ENCODE assay signal across 8 cellular contexts in the genomic region with DNA sequence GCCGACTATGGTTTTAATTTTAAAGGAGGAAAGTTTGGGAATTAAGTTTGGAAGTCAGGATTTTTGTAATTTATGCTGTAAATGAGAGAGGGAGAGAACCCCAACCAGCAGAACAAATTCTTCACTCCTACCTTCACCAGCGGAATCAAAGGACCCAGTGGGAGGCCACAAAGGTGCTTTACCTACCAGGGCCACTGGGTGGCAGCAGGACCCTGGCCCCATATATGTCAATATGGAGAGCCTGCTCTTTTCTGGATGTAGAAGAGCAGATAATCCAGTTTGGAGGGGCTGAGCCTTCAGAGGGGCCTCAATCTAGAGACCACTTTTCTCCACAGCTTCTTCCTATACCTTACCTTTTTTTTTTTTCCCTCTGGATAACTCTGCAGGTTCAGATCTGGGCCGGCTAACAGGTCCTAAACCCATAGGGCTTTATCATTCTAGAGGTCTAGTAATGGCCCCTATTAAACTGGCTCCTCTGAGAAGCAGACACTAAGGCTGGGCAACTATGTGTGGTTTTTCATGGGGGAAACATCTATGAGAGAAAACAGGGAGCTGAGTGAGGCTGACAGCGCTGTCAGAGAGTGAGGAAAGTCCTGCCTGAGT. TPM values are rescaled to one million over a fixed set of nuclear protein-coding genes. Genes with fewer than 3 reads are reported as not detected.
A peak's percentile ranks its signal among the peaks of the same experiment; 100 is the strongest.
DNase-seq lines count a peak whose midpoint lies in the region; ATAC-seq, FAIRE-seq and TF ChIP-seq lines count a peak whose summit lies in the region.

No MANE protein-coding gene starts in this region.

- H3K27me3 Mint-ChIP-seq in CD4-positive, alpha-beta memory T cell, result peaks cover 0 to 2% of the 10 kb centered on the region in 2 donors

- DNase-seq in CD4-positive, alpha-beta memory T cell, result peak; percentile 68 to 74 (median 69)
- DNase-seq in H54 (ENCODE audit: insufficient read length, low spot score) (peak; percentile 65), NCI-H2227 treated with DMSO at 0.1 percent for 48 hours (lab: John Stamatoyannopoulos, UW) (peak; percentile 15), cerebellum (ENCODE audit: low spot score) (peak; percentile 54), right lobe of liver (peak; percentile 73 to 82 (median 78))
- DNase-seq in activated CD4-positive, alpha-beta T cell treated with anti-CD3 and anti-CD28 coated beads for 4 hours, result peak; percentile 69 to 83
- peak; percentile 64 for DNase-seq in stimulated activated CD8-positive, alpha-beta memory T cell treated with anti-CD3 and anti-CD28 coated beads, Interleukin-12 subunit alpha, Interleukin-12 subunit beta, amount 100 ng/mL, for 1 hour (ENCODE audit: low read depth)

- H3K4me1 Mint-ChIP-seq in CD4-positive, alpha-beta memory T cell, result no peaks in the 10 kb centered on the region

- no peaks in the 10 kb centered on the region for H3K9me3 Mint-ChIP-seq in CD4-positive, alpha-beta memory T cell

- intact Hi-C loops in CD4-positive, alpha-beta memory T cell (cut with micrococcal nuclease), result loop anchor here (1.0 to 5.0 kb wide), 4 partner anchors 34 to 180 kb away; no protein-coding TSS in a partner anchor
- intact Hi-C loops in right lobe of liver (cut with DNase I), result loop anchor here in 1 of 2 donors (2.0 to 10.0 kb wide), 2 partner anchors 94 to 166 kb away; no protein-coding TSS in a partner anchor

- CTCF ChIA-PET in CD4-positive, alpha-beta memory T cell (lab: Charles Lee; ENCODE audit: partially characterized antibody), result interaction anchor here (0.8 to 15.8 kb wide), 16 partner anchors 10 to 197 kb away, joined by 3 to 202 read pairs (median 6); partner anchors contain the start of genes HIF1AN and SCD

- POLR2A ChIA-PET in CD4-positive, alpha-beta memory T cell (lab: Charles Lee; ENCODE audit: partially characterized antibody), result no interaction called here

- WGBS in right lobe of liver (ENCODE audit: insufficient coverage, low coverage, low lambda C conversion rate, missing lambda C conversion rate), result 48% methylated on average over 4 of the region's 4 CpGs

- H3K27me3 ChIP-seq in CD4-positive, alpha-beta memory T cell (ENCODE audit: insufficient read depth, low read length), result no peaks in the 10 kb centered on the region
- no peaks in the 10 kb centered on the region for H3K27me3 ChIP-seq in right lobe of liver

- no peaks in the 10 kb centered on the region for H3K4me1 ChIP-seq in CD4-positive, alpha-beta memory T cell (ENCODE audit: insufficient read depth, low read length)
- peaks cover 3 to 36% (median 13%) of the 10 kb centered on the region in 4 donors for H3K4me1 ChIP-seq in right lobe of liver

- TF ChIP-seq CTCF in right lobe of liver (IDR thresholded peaks at IDR 0.05), result peak; percentile 87 to 95 (median 92)

- ATAC-seq in right lobe of liver (peak; percentile 52 to 68 (median 60)), GM21390 (IDR thresholded peaks at IDR 0.05; ENCODE audit: unreplicated experiment) (no peak)

- no peaks in the 10 kb centered on the region for H3K36me3 Mint-ChIP-seq in CD4-positive, alpha-beta memory T cell

- no peak overlapping the region for H3K4me3 Mint-ChIP-seq in CD4-positive, alpha-beta memory T cell

- H3K27ac Mint-ChIP-seq in CD4-positive, alpha-beta memory T cell, result peak overlapping the region in 2 of 7 donors; percentile 3 to 35

- no peaks in the 10 kb centered on the region for H3K36me3 ChIP-seq in CD4-positive, alpha-beta memory T cell (ENCODE audit: insufficient read depth, low read length)
- H3K36me3 ChIP-seq in right lobe of liver, result no peaks in the 10 kb centered on the region

- no peak overlapping the region for H3K4me3 ChIP-seq in CD4-positive, alpha-beta memory T cell (ENCODE audit: low read length in 2 of 2)
- no peak overlapping the region for H3K4me3 ChIP-seq in right lobe of liver

- TF ChIP-seq POLR2A in H54 (IDR thresholded peaks at IDR 0.05; ENCODE audit: low read depth, low read length) (no peak), right lobe of liver (IDR thresholded peaks at IDR 0.05) (no peak)

- H3K27ac ChIP-seq in CD4-positive, alpha-beta memory T cell (ENCODE audit: low read depth, low read length), result no peak overlapping the region
- H3K27ac ChIP-seq in right lobe of liver, result no peak overlapping the region

- no peaks in the 10 kb centered on the region for H3K9me3 ChIP-seq in CD4-positive, alpha-beta memory T cell (ENCODE audit: control insufficient read depth in 1 of 2, low read length in 2 of 2)
- H3K9me3 ChIP-seq in right lobe of liver, result no peaks in the 10 kb centered on the region

- FAIRE-seq in H54 (lab: Jason Lieb, UNC), result no peak

RNA-seq across cellular contexts. Expression of gene SCD, which starts 8.5 kb away (rescaled TPM):
- under 1 TPM; 0.61 to 1.00 TPM for total RNA-seq in CD4-positive, alpha-beta memory T cell
- polyA plus RNA-seq in CD4-positive, alpha-beta memory T cell, result 1 to 10 TPM in 1 of 2 donors, under 1 TPM in 1; 0.77 to 1.4 TPM
- total RNA-seq in cerebellum (91.2 TPM), right lobe of liver (100 to 1,000 TPM in 4 of 6 experiments, 10 to 100 TPM in 2; 38.3 to 599 (median 220) TPM)

RNA-seq across cellular contexts. Expression of gene PKD2L1, which starts 8.5 kb away (rescaled TPM):
- not detected for total RNA-seq in CD4-positive, alpha-beta memory T cell
- not detected for polyA plus RNA-seq in CD4-positive, alpha-beta memory T cell
- total RNA-seq in cerebellum (not detected), right lobe of liver (under 1 TPM in 3 of 6 experiments, not detected in 3; 0.12 to 0.26 (median 0.22) TPM)

RNA-seq across cellular contexts. Expression of gene BLOC1S2, which starts 52.1 kb away (rescaled TPM):
- total RNA-seq in CD4-positive, alpha-beta memory T cell, result 10 to 100 TPM; 32.0 to 38.5 TPM
- 10 to 100 TPM; 66.8 to 77.8 TPM for polyA plus RNA-seq in CD4-positive, alpha-beta memory T cell
- total RNA-seq in cerebellum (42.6 TPM), right lobe of liver (10 to 100 TPM; 13.7 to 26.4 (median 22.0) TPM)

Comparison
In these comparisons a context has a peak if more than half of its experiments do, and no peak if none do; other contexts are left out.
1. DNase-seq: peak in every context shown above with its lines; median percentile 78 in right lobe of liver; 76 in activated CD4-positive, alpha-beta T cell treated with anti-CD3 and anti-CD28 coated beads for 4 hours; 69 in CD4-positive, alpha-beta memory T cell; 65 in H54; 64 in stimulated activated CD8-positive, alpha-beta memory T cell treated with anti-CD3 and anti-CD28 coated beads, Interleukin-12 subunit alpha, Interleukin-12 subunit beta, amount 100 ng/mL, for 1 hour; 54 in cerebellum; 15 in NCI-H2227 treated with DMSO at 0.1 percent for 48 hours.
2. RNA of gene SCD, which starts 8.5 kb away (total RNA-seq): 38.3 to 599 TPM in right lobe of liver and 91.2 TPM in cerebellum (single experiment); 0.61 to 1.00 TPM in CD4-positive, alpha-beta memory T cell; every median in the first group is over 10 times any median in the second.